In the genomic region with DNA sequence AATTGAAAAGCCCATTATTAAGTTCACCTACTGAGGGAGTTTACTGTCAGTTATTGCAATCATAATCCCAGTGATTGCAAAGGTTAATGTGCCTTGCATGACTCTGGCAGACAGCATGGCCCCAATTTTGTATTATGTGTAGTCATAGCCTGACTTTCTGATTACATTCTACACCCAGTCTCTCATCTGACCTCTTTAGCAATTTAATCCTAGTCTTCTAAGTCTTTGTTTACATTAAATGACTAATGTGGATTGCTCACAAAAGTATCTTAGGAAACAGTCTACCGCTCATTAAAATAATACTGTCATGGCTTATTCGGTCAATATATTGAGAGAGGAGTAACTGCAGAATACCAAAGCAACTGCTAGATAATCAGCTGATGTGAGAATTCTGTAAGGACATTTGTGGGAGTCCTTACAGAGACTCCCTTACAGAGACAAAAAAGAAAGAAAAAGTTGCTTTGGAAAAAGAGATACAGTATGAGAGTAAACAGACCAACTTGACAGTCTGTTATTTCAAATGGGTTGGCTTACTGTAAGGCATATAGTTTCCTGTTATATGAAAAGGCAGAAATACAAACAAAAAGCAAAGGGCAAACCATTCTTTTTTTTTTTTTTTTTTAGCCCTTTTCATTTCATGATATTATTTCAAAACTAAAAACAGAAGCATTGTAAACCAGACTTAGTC, we compare ENCODE assay signal across 10 cellular contexts. TPM values are rescaled to one million over a fixed set of nuclear protein-coding genes. Genes with fewer than 3 reads are reported as not detected.
DNase-seq lines count a peak whose midpoint lies in the region; FAIRE-seq and TF ChIP-seq lines count a peak whose summit lies in the region.
"Had no signal": no experiment of that assay in that cellular context is flagged by ENCODE, and none has a peak within 500 bp of the region (broad histone marks: within the 10 kb centered on the region; RNA-seq: fewer than 3 reads in every experiment).

No MANE protein-coding gene starts in this region.

- H3K36me3 ChIP-seq in WERI-Rb-1 = peaks cover 18% of the 10 kb centered on the region

- peak; percentile 93 for FAIRE-seq in H54 (lab: Jason Lieb, UNC)

- TF ChIP-seq CTCF in WERI-Rb-1 (IDR thresholded peaks at IDR 0.05; ENCODE audit: low read depth, low read length) (no peak), lower leg skin (IDR thresholded peaks at IDR 0.05) (no peak)

- 89 to 92% methylated on average over 2 of the region's 2 CpGs for WGBS in lower leg skin, 2 donors

- DNase-seq in AG08395 (ENCODE audit: low spot score) = peak; percentile 18
- DNase-seq in H54 (ENCODE audit: insufficient read length, low spot score) = peak; percentile 6
- peak; percentile 9 for DNase-seq in WERI-Rb-1
- DNase-seq in iris pigment epithelial cell (ENCODE audit: low read depth) = peak; percentile 91
- DNase-seq in lower leg skin (ENCODE audit: low spot score in 2 of 2) = no peak
- no peak for DNase-seq in posterior vena cava (ENCODE audit: low spot score)
- no peak for DNase-seq in central memory CD4-positive, alpha-beta T cell
- DNase-seq in stimulated activated naive CD4-positive, alpha-beta T cell (lab: John Stamatoyannopoulos, UW) = no peak
- DNase-seq: DMS 273 treated with DMSO at 0.1 percent for 48 hours, NCI-H2081 treated with DMSO at 0.1 percent for 48 hours had no signal

- intact Hi-C loops in lower leg skin (cut with DNase I; ENCODE audit: low total_unique reads) = no loop called here
- intact Hi-C loops in posterior vena cava (cut with DNase I) = no loop called here

- H3K9me3 ChIP-seq in WERI-Rb-1 (ENCODE audit: severe bottlenecking) = no peaks in the 10 kb centered on the region

- no peak overlapping the region for H3K4me3 ChIP-seq in WERI-Rb-1 (ENCODE audit: low read depth, low read length)
- H3K4me3 ChIP-seq in lower leg skin (ENCODE audit: low read depth, poor library complexity, severe bottlenecking) = no peak overlapping the region

- no peaks in the 10 kb centered on the region for H3K27me3 ChIP-seq in WERI-Rb-1 (ENCODE audit: insufficient read depth, low read depth, severe bottlenecking)

- TF ChIP-seq POLR2A in H54 (IDR thresholded peaks at IDR 0.05; ENCODE audit: low read depth, low read length) (no peak), lower leg skin (IDR thresholded peaks at IDR 0.05) (no peak)

- no peak overlapping the region for H3K27ac ChIP-seq in WERI-Rb-1

RNA-seq across cellular contexts. Expression of a gene that starts 42.8 kb away (rescaled TPM):
- total RNA-seq in lower leg skin (10 to 100 TPM; 34.8 to 57.9 (median 42.6) TPM), posterior vena cava (10 to 100 TPM; 27.9 to 34.3 TPM)

Comparison
In these comparisons a context has a peak if more than half of its experiments do, and no peak if none do; other contexts are left out.
1. DNase-seq: peak in AG08395 (single experiment), H54 (single experiment), WERI-Rb-1 (single experiment) and iris pigment epithelial cell (single experiment); none in lower leg skin (0 of 2), posterior vena cava (single experiment), central memory CD4-positive, alpha-beta T cell (single experiment) and stimulated activated naive CD4-positive, alpha-beta T cell (0 of 6).